ENCODE assay signal across 12 cellular contexts in the genomic region with DNA sequence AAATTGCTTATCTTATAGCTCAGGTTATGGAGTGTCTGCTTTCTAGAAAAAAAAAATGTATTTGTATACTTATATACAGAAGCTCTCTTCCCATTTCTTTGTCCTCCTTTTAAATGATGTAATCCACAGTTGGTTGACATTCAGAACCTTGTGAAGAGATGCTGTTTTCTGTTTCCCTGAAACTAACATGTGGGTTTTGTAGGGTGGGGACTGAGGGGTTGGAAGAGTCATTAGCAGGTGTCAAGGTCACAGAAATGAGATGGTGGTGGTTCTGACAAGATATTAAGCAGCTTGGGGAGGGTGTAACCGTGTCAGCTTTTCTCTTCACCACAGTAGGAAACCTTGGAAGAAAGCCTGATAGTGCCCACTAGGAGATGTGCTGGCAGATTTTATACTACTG. TPM values are rescaled to one million over a fixed set of nuclear protein-coding genes. Genes with fewer than 3 reads are reported as not detected.
A peak's percentile ranks its signal among the peaks of the same experiment; 100 is the strongest.
DNase-seq lines count a peak whose midpoint lies in the region; ATAC-seq, FAIRE-seq and TF ChIP-seq lines count a peak whose summit lies in the region.
"Had no signal": no experiment of that assay in that cellular context is flagged by ENCODE, and none has a peak within 500 bp of the region (broad histone marks: within the 10 kb centered on the region; RNA-seq: fewer than 3 reads in every experiment).

No MANE protein-coding gene starts in this region.

- TF ChIP-seq CTCF in PC-9 (conservative IDR thresholded peaks at IDR 0.05) (no peak), pancreas (IDR thresholded peaks at IDR 0.05) (no peak)

- DNase-seq in stimulated activated CD4-positive, alpha-beta T cell treated with anti-CD3 and anti-CD28 coated beads, Interleukin-1b, Interleukin-23, amount 100 ng/mL, for 48 hours: peak; percentile 28
- DNase-seq in stimulated activated CD4-positive, alpha-beta T cell treated with anti-CD3 and anti-CD28 coated beads, Interleukin-4, amount 100 ng/mL, for 1 hour: no peak
- no peak for DNase-seq in PC-9
- DNase-seq in effector memory CD4-positive, alpha-beta T cell: no peak
- no peak for DNase-seq in pancreas
- no peak for DNase-seq in occipital lobe (lab: John Stamatoyannopoulos, UW)
- DNase-seq in COLO829 (ENCODE audit: low spot score): no peak
- DNase-seq: amygdala, mammary epithelial cell, NCI-H1930 had no signal

- peaks cover 37% of the 10 kb centered on the region for H3K4me1 ChIP-seq in PC-9 (replicated peaks; ENCODE audit: insufficient read depth)
- peaks cover 34% of the 10 kb centered on the region for H3K4me1 ChIP-seq in effector memory CD4-positive, alpha-beta T cell (ENCODE audit: control insufficient read depth, insufficient read depth, low read length, poor library complexity, severe bottlenecking)
- peaks cover 13% of the 10 kb centered on the region for H3K4me1 ChIP-seq in thymus (ENCODE audit: control insufficient read depth, insufficient read depth, low read length)
- peaks cover 0 to 7% (median 4%) of the 10 kb centered on the region in 3 donors for H3K4me1 ChIP-seq in pancreas

- H4K20me1 ChIP-seq in PC-9 (ENCODE audit: insufficient read depth): 0 out of 2 replicates have a peak, but pooled peaks cover 3% of the 10 kb centered on the region

- no TSS peak for BruUV-seq in PC-9 (replicated peaks; lab: Mats Ljungman, UMichigan)

- intact Hi-C loops in PC-9 (cut with micrococcal nuclease; ENCODE audit: unreplicated experiment) (loop anchor here (10.0 kb wide), 1 partner anchor 386 kb away; the partner anchor contains the start of gene ATP1B3), pancreas (cut with DNase I) (no loop called here)

- no peak overlapping the region for H3K27ac ChIP-seq in PC-9
- H3K27ac ChIP-seq in effector memory CD4-positive, alpha-beta T cell (ENCODE audit: insufficient read depth, low read length, poor library complexity, severe bottlenecking): no peak overlapping the region
- H3K27ac ChIP-seq in thymus (ENCODE audit: low read depth): peak overlapping the region; percentile 31
- no peak overlapping the region for H3K27ac ChIP-seq in pancreas

- no peak for ATAC-seq in pancreas
- ATAC-seq: Panc1 had no signal

- H3K4me3 ChIP-seq in PC-9: no peak overlapping the region; the same call in 1 of the 2 replicates
- peak overlapping the region; percentile 14 for H3K4me3 ChIP-seq in effector memory CD4-positive, alpha-beta T cell (ENCODE audit: insufficient read depth, low read depth, low read length, poor library complexity, severe bottlenecking)
- H3K4me3 ChIP-seq in thymus (ENCODE audit: low read length): no peak overlapping the region
- H3K4me3 ChIP-seq in pancreas: no peak overlapping the region

- H2AFZ ChIP-seq in PC-9: no peak overlapping the region

- H3F3A ChIP-seq in PC-9 (ENCODE audit: insufficient read depth, low read depth): peaks cover 35% of the 10 kb centered on the region

- POLR2A ChIA-PET in PC-9 (lab: Charles Lee; ENCODE audit: unreplicated experiment): no interaction called here

- H3K36me3 ChIP-seq in PC-9 (ENCODE audit: low read depth): no peaks in the 10 kb centered on the region
- no peaks in the 10 kb centered on the region for H3K36me3 ChIP-seq in effector memory CD4-positive, alpha-beta T cell (ENCODE audit: control insufficient read depth, insufficient read depth, low read length)
- no peaks in the 10 kb centered on the region for H3K36me3 ChIP-seq in thymus (ENCODE audit: control insufficient read depth, insufficient read depth)
- H3K36me3 ChIP-seq in pancreas: no peaks in the 10 kb centered on the region

- no peaks in the 10 kb centered on the region for H3K9me2 ChIP-seq in PC-9 (ENCODE audit: insufficient read depth)

- no peak for FAIRE-seq in pancreas (lab: Jason Lieb, UNC)

- H3K9me3 ChIP-seq in PC-9 (ENCODE audit: insufficient read depth, low read depth): no peaks in the 10 kb centered on the region
- H3K9me3 ChIP-seq in effector memory CD4-positive, alpha-beta T cell (ENCODE audit: control insufficient read depth, low read length): no peaks in the 10 kb centered on the region
- H3K9me3 ChIP-seq in thymus (ENCODE audit: control insufficient read depth): no peaks in the 10 kb centered on the region
- no peaks in the 10 kb centered on the region for H3K9me3 ChIP-seq in pancreas

- CTCF ChIA-PET in PC-9 (lab: Charles Lee): no interaction called here

- H3K27me3 ChIP-seq in PC-9 (ENCODE audit: insufficient read depth, low read depth): no peaks in the 10 kb centered on the region
- H3K27me3 ChIP-seq in effector memory CD4-positive, alpha-beta T cell (replicated peaks; ENCODE audit: control insufficient read depth, insufficient read depth, low read length, poor library complexity, severe bottlenecking): no peaks in the 10 kb centered on the region
- H3K27me3 ChIP-seq in thymus (ENCODE audit: control insufficient read depth, insufficient read depth): no peaks in the 10 kb centered on the region
- no peaks in the 10 kb centered on the region for H3K27me3 ChIP-seq in pancreas

- H3K79me2 ChIP-seq in PC-9 (ENCODE audit: low read depth): peaks cover 64% of the 10 kb centered on the region

- 16% methylated on average over 1 of the region's 1 CpG for WGBS in thymus
- WGBS in pancreas, 2 donors: 63 to 72% methylated on average over 1 of the region's 1 CpG

- peak overlapping the region; percentile 96 for H3K4me2 ChIP-seq in PC-9

RNA-seq across cellular contexts. Expression of gene RASA2, which starts 2.4 kb away (rescaled TPM):
- total RNA-seq in PC-9 (2021) (17.1 and 18.4 TPM in 2 replicates), pancreas (10 to 100 TPM in 1 of 6 donors, 1 to 10 TPM in 5; 5.0 to 10.7 (median 6.3) TPM), occipital lobe (39.3 TPM)
- polyA plus RNA-seq in thymus (21.1 TPM), pancreas (1 to 10 TPM; 3.2 to 4.4 TPM)
